In genomic region chr15:90716976-90717821, GRCh38 we compare ENCODE assay signal across 8 cellular contexts. TPM values are rescaled to one million over a fixed set of nuclear protein-coding genes. Genes with fewer than 3 reads are reported as not detected.
DNase-seq lines count a peak whose midpoint lies in the region; ATAC-seq and TF ChIP-seq lines count a peak whose summit lies in the region.

Gene BLM, plus strand, starts transcription at chr15:90717346. Its CDS starts 30,047 bp downstream, at chr15:90747393.

- peaks cover 19% of the 10 kb centered on the region for H3K4me1 ChIP-seq in CD4-positive, alpha-beta memory T cell (ENCODE audit: insufficient read depth, low read length)
- peaks cover 10 to 16% of the 10 kb centered on the region in 2 donors for H3K4me1 ChIP-seq in duodenal mucosa (ENCODE audit: control insufficient read depth in 1 of 2, insufficient read depth in 2 of 2, low read length in 2 of 2)
- peaks cover 0 to 8% (median 0%) of the 10 kb centered on the region in 4 donors for H3K4me1 ChIP-seq in right lobe of liver

- intact Hi-C loops in CD4-positive, alpha-beta memory T cell (cut with micrococcal nuclease), result loop anchor here (1.0 to 2.0 kb wide), 4 partner anchors 56 to 218 kb away; partner anchors contain the start of gene UNC45A
- intact Hi-C loops in activated CD4-positive, alpha-beta memory T cell treated with anti-CD3 and anti-CD28 coated beads for 36 hours (cut with micrococcal nuclease), result loop anchor here (1.0 to 5.0 kb wide), 6 partner anchors 33 to 218 kb away; partner anchors contain the start of gene UNC45A
- intact Hi-C loops in right lobe of liver (cut with DNase I), result no loop called here

- peak within 1 kb of the TSS; percentile 93 to 97 (median 95) for H3K27ac Mint-ChIP-seq in CD4-positive, alpha-beta memory T cell
- H3K27ac Mint-ChIP-seq in activated CD4-positive, alpha-beta memory T cell treated with anti-CD3 and anti-CD28 coated beads for 36 hours, result peak within 1 kb of the TSS; percentile 91

- no peaks in the 10 kb centered on the region for H3K9me3 Mint-ChIP-seq in CD4-positive, alpha-beta memory T cell
- no peaks in the 10 kb centered on the region for H3K9me3 Mint-ChIP-seq in activated CD4-positive, alpha-beta memory T cell treated with anti-CD3 and anti-CD28 coated beads for 36 hours

- DNase-seq in CD4-positive, alpha-beta memory T cell, result peak; percentile 96 to 97 (median 97)
- peak; percentile 93 for DNase-seq in NCI-H82 treated with DMSO at 0.1 percent for 48 hours (lab: John Stamatoyannopoulos, UW; ENCODE audit: unreplicated experiment)
- DNase-seq in activated CD4-positive, alpha-beta memory T cell treated with anti-CD3 and anti-CD28 coated beads for 36 hours, result peak; percentile 97
- peak; percentile 95 to 97 (median 97) for DNase-seq in right lobe of liver
- peak; percentile 85 to 95 for DNase-seq in stimulated activated CD4-positive, alpha-beta T cell treated with anti-CD3 and anti-CD28 coated beads, Interleukin-4, amount 100 ng/mL, for 4 hours

- peaks cover 4 to 6% of the 10 kb centered on the region in 2 donors for H3K36me3 Mint-ChIP-seq in CD4-positive, alpha-beta memory T cell
- H3K36me3 Mint-ChIP-seq in activated CD4-positive, alpha-beta memory T cell treated with anti-CD3 and anti-CD28 coated beads for 36 hours, result peaks cover 11% of the 10 kb centered on the region

- H3K4me3 Mint-ChIP-seq in CD4-positive, alpha-beta memory T cell, result peak within 1 kb of the TSS; percentile 95 to 99 (median 98)
- peak within 1 kb of the TSS; percentile 84 for H3K4me3 Mint-ChIP-seq in activated CD4-positive, alpha-beta memory T cell treated with anti-CD3 and anti-CD28 coated beads for 36 hours

- TF ChIP-seq POLR2A in right lobe of liver (IDR thresholded peaks at IDR 0.05), result peak; percentile 67

- H3K27me3 ChIP-seq in CD4-positive, alpha-beta memory T cell (ENCODE audit: insufficient read depth, low read length), result no peaks in the 10 kb centered on the region
- no peaks in the 10 kb centered on the region for H3K27me3 ChIP-seq in duodenal mucosa (ENCODE audit: control insufficient read depth in 1 of 2, insufficient read depth in 2 of 2, low read length in 2 of 2)
- H3K27me3 ChIP-seq in right lobe of liver, result no peaks in the 10 kb centered on the region

- TF ChIP-seq CTCF in right lobe of liver (IDR thresholded peaks at IDR 0.05), result peak in 3 of 4 donors; percentile 30 to 51 (median 35)

- POLR2A ChIA-PET in CD4-positive, alpha-beta memory T cell (lab: Charles Lee; ENCODE audit: partially characterized antibody), result interaction anchor here (0.6 to 1.9 kb wide), 29 partner anchors 18 to 615 kb away, joined by 3 to 16 read pairs (median 4); partner anchors contain the start of genes CIB1, CRTC3, GDPGP1 and HDDC3
- POLR2A ChIA-PET in activated CD4-positive, alpha-beta memory T cell treated with anti-CD3 and anti-CD28 coated beads for 36 hours (lab: Charles Lee), result interaction anchor here (0.6 to 2.3 kb wide), 17 partner anchors 10 to 273 kb away, joined by 3 to 10 read pairs (median 3); partner anchors contain the start of genes HDDC3, MAN2A2 and UNC45A

- H3K36me3 ChIP-seq in CD4-positive, alpha-beta memory T cell (ENCODE audit: insufficient read depth, low read length), result no peaks in the 10 kb centered on the region
- no peaks in the 10 kb centered on the region for H3K36me3 ChIP-seq in duodenal mucosa (ENCODE audit: control insufficient read depth in 1 of 2, insufficient read depth in 2 of 2, low read length in 2 of 2)
- no peaks in the 10 kb centered on the region for H3K36me3 ChIP-seq in right lobe of liver

- H3K9ac ChIP-seq in duodenal mucosa (ENCODE audit: low read depth in 1 of 2, low read length in 2 of 2), result peak within 1 kb of the TSS; percentile 72 to 86

- H3K27ac ChIP-seq in CD4-positive, alpha-beta memory T cell (ENCODE audit: low read depth, low read length), result peak within 1 kb of the TSS; percentile 82
- H3K27ac ChIP-seq in duodenal mucosa (ENCODE audit: low read depth, low read length), result peak within 1 kb of the TSS; percentile 73
- H3K27ac ChIP-seq in right lobe of liver, result peak within 1 kb of the TSS; percentile 22 to 88 (median 79)

- no peaks in the 10 kb centered on the region for H3K27me3 Mint-ChIP-seq in CD4-positive, alpha-beta memory T cell
- no peaks in the 10 kb centered on the region for H3K27me3 Mint-ChIP-seq in activated CD4-positive, alpha-beta memory T cell treated with anti-CD3 and anti-CD28 coated beads for 36 hours

- H3K9me3 ChIP-seq in CD4-positive, alpha-beta memory T cell (ENCODE audit: control insufficient read depth in 1 of 2, low read length in 2 of 2), result no peaks in the 10 kb centered on the region
- H3K9me3 ChIP-seq in duodenal mucosa (ENCODE audit: control insufficient read depth in 1 of 2, low read length in 2 of 2), result no peaks in the 10 kb centered on the region
- no peaks in the 10 kb centered on the region for H3K9me3 ChIP-seq in right lobe of liver

- H3K4me1 Mint-ChIP-seq in CD4-positive, alpha-beta memory T cell, result peaks cover 16 to 31% (median 25%) of the 10 kb centered on the region in 4 donors
- H3K4me1 Mint-ChIP-seq in activated CD4-positive, alpha-beta memory T cell treated with anti-CD3 and anti-CD28 coated beads for 36 hours (ENCODE audit: low read depth), result peaks cover 24% of the 10 kb centered on the region

- WGBS in right lobe of liver (ENCODE audit: insufficient coverage, low coverage, low lambda C conversion rate, missing lambda C conversion rate), result 2% methylated on average over 13 of the region's 65 CpGs

- CTCF ChIA-PET in CD4-positive, alpha-beta memory T cell (lab: Charles Lee; ENCODE audit: partially characterized antibody), result interaction anchor here (0.7 to 5.1 kb wide), 5 partner anchors 10 to 216 kb away, joined by 3 to 33 read pairs (median 7); partner anchors contain the start of genes HDDC3 and UNC45A
- CTCF ChIA-PET in activated CD4-positive, alpha-beta memory T cell treated with anti-CD3 and anti-CD28 coated beads for 36 hours (lab: Charles Lee), result interaction anchor here (0.6 to 2.6 kb wide), 15 partner anchors 10 to 554 kb away, joined by 3 to 26 read pairs (median 3); partner anchors contain the start of genes FES, FURIN, HDDC3 and UNC45A

- peak within 1 kb of the TSS; percentile 81 to 95 for H3K4me3 ChIP-seq in CD4-positive, alpha-beta memory T cell (ENCODE audit: low read length in 2 of 2)
- H3K4me3 ChIP-seq in duodenal mucosa (ENCODE audit: low read depth in 1 of 2, low read length in 2 of 2), result peak within 1 kb of the TSS; percentile 87
- peak within 1 kb of the TSS; percentile 53 to 79 (median 69) for H3K4me3 ChIP-seq in right lobe of liver

- ATAC-seq in GM19438 (IDR thresholded peaks at IDR 0.05; ENCODE audit: low read depth, unreplicated experiment), result peak; percentile 97
- ATAC-seq in HG03575 (IDR thresholded peaks at IDR 0.05; ENCODE audit: extremely low read depth, insufficient number of reproducible peaks, low FRiP score, unreplicated experiment), result peak; percentile 93
- peak; percentile 100 for ATAC-seq in right lobe of liver

RNA-seq across cellular contexts. Expression of gene BLM, which starts in this region (rescaled TPM):
- 1 to 10 TPM; 6.5 to 8.9 TPM for total RNA-seq in CD4-positive, alpha-beta memory T cell
- 1 to 10 TPM; 1.2 to 5.5 TPM for polyA plus RNA-seq in CD4-positive, alpha-beta memory T cell
- 10 to 100 TPM; 65.6 to 68.7 TPM for total RNA-seq in activated CD4-positive, alpha-beta memory T cell treated with anti-CD3 and anti-CD28 coated beads for 36 hours
- 1 to 10 TPM in 2 of 6 experiments, under 1 TPM in 4; 0.20 to 2.3 (median 0.45) TPM for total RNA-seq in right lobe of liver

Comparison
In these comparisons a context has a peak if more than half of its experiments do, and no peak if none do; other contexts are left out.
1. Peak in every context shown above with its lines: DNase-seq, ATAC-seq, H3K4me3 ChIP-seq and H3K27ac ChIP-seq.
2. RNA of gene BLM (total RNA-seq): 65.6 to 68.7 TPM in activated CD4-positive, alpha-beta memory T cell treated with anti-CD3 and anti-CD28 coated beads for 36 hours; 6.5 to 8.9 TPM in CD4-positive, alpha-beta memory T cell and 0.20 to 2.3 TPM in right lobe of liver; every median in the first group is over 4 times any median in the second.
3. intact Hi-C loops: an anchor here in CD4-positive, alpha-beta memory T cell (1.0 to 2.0 kb wide) and activated CD4-positive, alpha-beta memory T cell treated with anti-CD3 and anti-CD28 coated beads for 36 hours (1.0 to 5.0 kb wide); none called in right lobe of liver.